In genomic region chr14:95308073-95308472, GRCh38 we compare ENCODE assay signal across 1 cellular context.
TF ChIP-seq lines count a peak whose summit lies in the region.

No MANE protein-coding gene starts in this region.

TF ChIP-seq in GM23338, 12 proteins besides CTCF, POLR2A, EP300 and RAD21 (continued from another document):
- TF ChIP-seq REST (IDR thresholded peaks at IDR 0.05; ENCODE audit: unreplicated experiment): no peak
- no peak for TF ChIP-seq ZNF462 (CRISPR knock-in tag; IDR thresholded peaks at IDR 0.05)
- no peak for TF ChIP-seq NANOG (IDR thresholded peaks at IDR 0.05; ENCODE audit: borderline replicate concordance)
- TF ChIP-seq POLR2AphosphoS5 (IDR thresholded peaks at IDR 0.05; ENCODE audit: low read depth): no peak
